Comparison of ENCODE assay signal across 8 cellular contexts in the genomic region with DNA sequence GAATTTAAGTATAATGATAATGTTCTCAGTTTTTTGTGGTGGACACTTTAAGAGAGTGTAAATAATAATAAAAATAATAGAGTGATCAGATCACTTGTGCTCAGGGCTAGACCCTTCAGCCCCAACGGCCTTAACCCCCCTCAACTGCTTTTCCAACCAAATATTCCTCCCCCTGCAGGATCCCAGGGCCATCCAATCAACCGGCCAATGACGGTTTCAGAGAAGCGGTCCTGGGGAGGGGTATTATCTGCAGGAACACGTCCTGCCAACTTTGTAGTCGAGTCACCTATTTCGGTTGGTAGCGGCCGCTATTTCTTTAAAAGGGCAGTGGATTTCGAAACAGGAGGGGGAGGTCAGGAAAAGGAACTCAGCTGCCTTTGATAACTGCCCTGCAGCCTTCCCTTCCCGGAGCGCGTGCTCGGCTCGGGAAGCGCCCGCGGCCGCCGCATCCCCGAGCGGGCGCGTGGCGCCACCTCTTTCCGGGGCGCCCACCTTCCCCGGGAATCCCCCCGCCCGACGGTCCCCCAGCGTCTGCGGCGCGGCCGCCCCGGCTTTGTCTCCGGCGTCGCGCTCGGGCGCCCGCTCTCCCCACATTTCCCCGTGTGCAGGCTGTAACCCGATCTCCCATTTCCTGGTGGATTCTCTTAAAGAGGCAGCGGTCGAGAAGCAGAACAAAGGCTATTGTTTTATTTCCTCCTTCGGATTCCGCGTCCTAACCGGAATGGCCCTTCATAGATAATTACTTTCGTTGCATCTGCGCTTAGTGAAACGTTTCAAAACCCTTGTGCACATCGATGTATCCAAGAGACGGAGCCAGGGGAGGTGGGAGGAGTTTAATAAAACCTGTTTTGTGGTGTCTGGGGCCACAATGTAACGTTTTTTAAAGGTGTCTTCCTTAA. TPM values are rescaled to one million over a fixed set of nuclear protein-coding genes. Genes with fewer than 3 reads are reported as not detected.
DNase-seq lines count a peak whose midpoint lies in the region; ATAC-seq and TF ChIP-seq lines count a peak whose summit lies in the region.

No MANE protein-coding gene starts in this region.

- H3K36me3 ChIP-seq in mucosa of descending colon (ENCODE audit: low read depth) = no peaks in the 10 kb centered on the region

- in situ Hi-C loops in Caki2 (cut with HindIII; ENCODE audit: low pct_unique_long_range_greater_than_20kb, low sequenced_read_pairs) = no loop called here

- intact Hi-C loops in mucosa of descending colon (cut with DNase I, micrococcal nuclease) = no loop called here

- TF ChIP-seq CTCF in epithelial cell of esophagus (IDR thresholded peaks at IDR 0.05; ENCODE audit: insufficient read depth, low read depth, low read length, missing control alignments) (no peak), mucosa of descending colon (IDR thresholded peaks at IDR 0.05) (no peak)

- peaks cover 21% of the 10 kb centered on the region for H3K4me1 ChIP-seq in mucosa of descending colon (ENCODE audit: low read depth)

- H3K4me3 ChIP-seq in epithelial cell of esophagus (ENCODE audit: low read length) (peak overlapping the region; percentile 96), mucosa of descending colon (peak overlapping the region; percentile 63)

- ATAC-seq in GM21360 (IDR thresholded peaks at IDR 0.05; ENCODE audit: unreplicated experiment) = peak; percentile 24
- ATAC-seq in mucosa of descending colon = peak; percentile 78

- no peaks in the 10 kb centered on the region for H3K9me3 ChIP-seq in mucosa of descending colon

- DNase-seq in Caki2 (ENCODE audit: low read depth) (peak; percentile 89), HT1080 (ENCODE audit: low read depth) (peak; percentile 91), NOMO-1 treated with dmso at 0.1 percent for 144 hours (lab: John Stamatoyannopoulos, UW; ENCODE audit: unreplicated experiment) (peak; percentile 80), activated T-cell treated with anti-CD3 and anti-CD28 coated beads for 24 hours (ENCODE audit: low read depth) (peak; percentile 49), epithelial cell of esophagus (ENCODE audit: low read depth) (peak; percentile 85), mucosa of descending colon (peak; percentile 74 to 81 (median 79))
- peak; percentile 43 for DNase-seq in stimulated activated CD8-positive, alpha-beta memory T cell treated with anti-CD3 and anti-CD28 coated beads, Interleukin-4, amount 100 ng/mL, for 24 hours (ENCODE audit: low read depth)

RNA-seq across cellular contexts. Expression of a gene that starts 0.7 kb away (rescaled TPM):
- 9.1 and 14.7 TPM in 2 replicates for total RNA-seq in Caki2 (2014; rRNA removed; shearing (Covaris generic); ENCODE audit: low replicate concordance)
- total RNA-seq in HT1080 (2014; rRNA removed; shearing (Covaris generic)) = 7.6 and 12.4 TPM in 2 replicates
- polyA plus RNA-seq in HT1080 (2015; cell fraction: cytosol; rRNA removed) = 13.4 and 17.9 TPM in 2 replicates
- 20.1 and 22.0 TPM in 2 replicates for polyA plus RNA-seq in HT1080 (2015; cell fraction: nucleus; rRNA removed)
- 10 to 100 TPM; 60.9 to 74.3 (median 72.8) TPM for total RNA-seq in mucosa of descending colon

Comparison
In these comparisons a context has a peak if more than half of its experiments do, and no peak if none do; other contexts are left out.
1. Peak in every context shown above with its lines: DNase-seq, ATAC-seq and H3K4me3 ChIP-seq.